18 cellular contexts compared by ENCODE assay signal in the genomic region with DNA sequence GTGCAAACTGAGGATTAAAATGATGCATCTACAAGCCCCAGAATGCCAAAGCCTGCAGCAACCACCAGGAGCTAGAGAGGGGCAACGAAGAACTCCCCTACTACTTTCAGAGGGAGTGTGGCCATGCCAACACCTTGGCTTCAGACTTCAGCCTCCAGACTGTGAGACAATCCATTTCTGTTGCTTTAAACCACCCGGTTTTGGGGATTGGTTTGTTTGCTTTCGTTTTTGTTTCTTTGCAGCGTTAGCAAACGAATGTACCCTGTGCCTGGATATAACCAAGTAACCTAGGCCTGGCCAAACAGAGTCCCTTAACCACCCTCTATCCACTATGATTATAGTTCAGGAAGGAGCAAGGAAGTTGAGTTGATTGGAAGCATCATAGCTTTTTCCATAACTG.
DNase-seq lines count a peak whose midpoint lies in the region; ATAC-seq and TF ChIP-seq lines count a peak whose summit lies in the region.
"Had no signal": no experiment of that assay in that cellular context is flagged by ENCODE, and none has a peak within 500 bp of the region (broad histone marks: within the 10 kb centered on the region; RNA-seq: fewer than 3 reads in every experiment).

No MANE protein-coding gene starts in this region.

- H3K4me1 ChIP-seq in fibroblast of lung (ENCODE audit: control insufficient read depth, extremely low read depth, insufficient read depth, low read length) (no peaks in the 10 kb centered on the region), spleen (peaks cover 0 to 17% (median 4%) of the 10 kb centered on the region in 6 donors)

- peak overlapping the region; percentile 2 for H2AFZ ChIP-seq in fibroblast of lung (ENCODE audit: low read length)

- no peak overlapping the region for H3K4me2 ChIP-seq in fibroblast of lung (ENCODE audit: extremely low read depth, insufficient read depth, low read length)
- H3K4me2 ChIP-seq: BLaER1 had no signal

- H3K9ac ChIP-seq in fibroblast of lung (ENCODE audit: insufficient read depth, low read length), result no peak overlapping the region
- H3K9ac ChIP-seq: BLaER1 had no signal

- H3K79me2 ChIP-seq in fibroblast of lung (ENCODE audit: control insufficient read depth, insufficient read depth, low read length), result no peaks in the 10 kb centered on the region

- H3K27ac ChIP-seq in fibroblast of lung (ENCODE audit: insufficient read depth, low read length) (no peak overlapping the region), spleen (peak overlapping the region in 5 of 8 donors; percentile 22 to 68 (median 55))
- H3K27ac ChIP-seq: BLaER1 had no signal

- 59 to 80% (median 69%) methylated on average over 5 of the region's 5 CpGs for WGBS in spleen, 5 donors

- peak; percentile 35 for DNase-seq in activated CD8-positive, alpha-beta memory T cell treated with anti-CD3 and anti-CD28 coated beads for 24 hours
- no peak for DNase-seq in activated CD8-positive, alpha-beta memory T cell treated with anti-CD3 and anti-CD28 coated beads, Interleukin-2, amount 50 U/mL, for 4 hours
- peak; percentile 78 for DNase-seq in RPMI8226
- DNase-seq in fibroblast of lung (ENCODE audit: low read depth in 2 of 2), result no peak
- DNase-seq in spleen, result no peak
- no peak for DNase-seq in head of caudate nucleus
- DNase-seq in AG08395 (ENCODE audit: low spot score), result no peak
- DNase-seq: activated T-cell treated with anti-CD3 and anti-CD28 coated beads, Interleukin-2, amount 50 U/mL, for 24 hours; effector memory CD4-positive, alpha-beta T cell; left cardiac atrium; NCI-H748 treated with DMSO at 0.1 percent for 48 hours; nephron progenitor cell; SHP77; stimulated activated CD4-positive, alpha-beta T cell treated with anti-CD3 and anti-CD28 coated beads, Interleukin-2, amount 100 ng/mL, for 48 hours; stimulated activated naive CD8-positive, alpha-beta T cell treated with anti-CD3 and anti-CD28 coated beads, Interleukin-15, amount 100 ng/mL, for 72 hours had no signal

- H3K9me3 ChIP-seq in fibroblast of lung (ENCODE audit: control insufficient read depth, insufficient read depth, low read depth, low read length) (no peaks in the 10 kb centered on the region), spleen (no peaks in the 10 kb centered on the region)
- H3K9me3 ChIP-seq: BLaER1 had no signal

- intact Hi-C loops in spleen (cut with DNase I; ENCODE audit: low total_unique reads) (loop anchor here (10.0 kb wide), 1 partner anchor 501 kb away; no protein-coding TSS in a partner anchor), head of caudate nucleus (cut with DNase I) (loop anchor here (10.0 kb wide), 1 partner anchor 181 kb away; no protein-coding TSS in a partner anchor)

- no peak for TF ChIP-seq POLR2A in spleen (IDR thresholded peaks at IDR 0.05)

- H4K20me1 ChIP-seq in fibroblast of lung (ENCODE audit: control insufficient read depth, extremely low read depth, insufficient read depth, low read length), result no peaks in the 10 kb centered on the region
- H4K20me1 ChIP-seq: BLaER1 had no signal

- TF ChIP-seq CTCF in fibroblast of lung (conservative IDR thresholded peaks at IDR 0.05 in 1 of 2, IDR thresholded peaks at IDR 0.05 in 1 of 2; ENCODE audit: low read depth in 1 of 2, low read length in 2 of 2) (no peak), spleen (IDR thresholded peaks at IDR 0.05 in 8 of 11, conservative IDR thresholded peaks at IDR 0.05 in 3 of 11) (no peak)

- no peak overlapping the region for H3K4me3 ChIP-seq in fibroblast of lung (replicated peaks in 1 of 4; ENCODE audit: control extremely low read depth in 1 of 4, insufficient read depth in 1 of 4, low read depth in 3 of 4, low read length in 4 of 4)
- H3K4me3 ChIP-seq in spleen, result no peak overlapping the region
- H3K4me3 ChIP-seq: BLaER1 had no signal

- H3K27me3 ChIP-seq in fibroblast of lung (ENCODE audit: control insufficient read depth, insufficient read depth, low read length) (no peaks in the 10 kb centered on the region), spleen (replicated peaks in 1 of 7) (peaks cover 0 to 19% (median 0%) of the 10 kb centered on the region in 7 donors)
- H3K27me3 ChIP-seq: BLaER1 had no signal

- no peak for ATAC-seq in GM21825 (IDR thresholded peaks at IDR 0.05; ENCODE audit: unreplicated experiment)
- ATAC-seq: esophagus mucosa; left cardiac atrium; stimulated activated naive CD8-positive, alpha-beta T cell treated with anti-CD3 and anti-CD28 coated beads, Interleukin-15, amount 100 ng/mL, for 72 hours had no signal

- H3K36me3 ChIP-seq in fibroblast of lung (ENCODE audit: control insufficient read depth, insufficient read depth, low read length) (no peaks in the 10 kb centered on the region), spleen (no peaks in the 10 kb centered on the region)
- H3K36me3 ChIP-seq: BLaER1 had no signal

Comparison
In these comparisons a context has a peak if more than half of its experiments do, and no peak if none do; other contexts are left out.
1. DNase-seq: peak in activated CD8-positive, alpha-beta memory T cell treated with anti-CD3 and anti-CD28 coated beads for 24 hours (single experiment) and RPMI8226 (single experiment); none in activated CD8-positive, alpha-beta memory T cell treated with anti-CD3 and anti-CD28 coated beads, Interleukin-2, amount 50 U/mL, for 4 hours (single experiment), fibroblast of lung (0 of 2), spleen (single experiment), head of caudate nucleus (0 of 42) and AG08395 (single experiment).